Comparison of ENCODE assay signal across 14 cellular contexts in genomic region chr17:59287887-59288286, GRCh38. TPM values are rescaled to one million over a fixed set of nuclear protein-coding genes. Genes with fewer than 3 reads are reported as not detected.
DNase-seq lines count a peak whose midpoint lies in the region; ATAC-seq and TF ChIP-seq lines count a peak whose summit lies in the region.
"Had no signal": no experiment of that assay in that cellular context is flagged by ENCODE, and none has a peak within 500 bp of the region (broad histone marks: within the 10 kb centered on the region; RNA-seq: fewer than 3 reads in every experiment).

No MANE protein-coding gene starts in this region.

- H4K8ac ChIP-seq in trophoblast cell (ENCODE audit: low read depth, low read length): no peak overlapping the region

- no peak overlapping the region for H3K27ac ChIP-seq in trophoblast cell (ENCODE audit: low read depth, low read length)

- H2BK5ac ChIP-seq in trophoblast cell (ENCODE audit: low read depth, low read length, poor library complexity): no peak overlapping the region

- TF ChIP-seq CTCF in CD14-positive monocyte (IDR thresholded peaks at IDR 0.05): no peak
- no peak for TF ChIP-seq CTCF in cardiac fibroblast (IDR thresholded peaks at IDR 0.05; ENCODE audit: low read depth, low read length)

- peaks cover 0 to 3% (median 0%) of the 10 kb centered on the region in 7 donors for H3K9me3 Mint-ChIP-seq in CD14-positive monocyte
- H3K9me3 Mint-ChIP-seq: CD4-positive, alpha-beta T cell; T-helper 1 cell treated with Interleukin-12 subunit alpha and Interleukin-12 subunit beta and Interleukin-4 antibody, amounts not matched to agents 30 μg/mL and 1 μg/mL, for 36 hours had no signal

- WGBS in trophoblast cell (ENCODE audit: extremely low coverage, insufficient coverage, insufficient read length): no CpG with 5 or more reads among the region's 3 CpGs

- DNase-seq in CD14-positive monocyte (ENCODE audit: low spot score): no peak
- DNase-seq in M059J (ENCODE audit: low read depth): peak; percentile 12
- DNase-seq in cardiac fibroblast (ENCODE audit: low read depth in 2 of 2): peak; percentile 5 to 13
- peak; percentile 73 to 82 for DNase-seq in trophoblast cell
- no peak for DNase-seq in iPS-NIHi7 (ENCODE audit: extremely low spot score)
- DNase-seq: Caco-2; CD4-positive, alpha-beta T cell; NCI-H1694 treated with DMSO at 0.1 percent for 48 hours; NCI-H510A; NCI-H748 treated with DMSO at 0.1 percent for 48 hours; SHP77 had no signal

- H4K91ac ChIP-seq in trophoblast cell (ENCODE audit: low read depth, low read length): no peak overlapping the region

- H3K79me1 ChIP-seq in trophoblast cell (ENCODE audit: low read length): no peaks in the 10 kb centered on the region

- H2AFZ ChIP-seq in trophoblast cell (ENCODE audit: insufficient read depth, low read length, poor library complexity): no peak overlapping the region

- no peaks in the 10 kb centered on the region for H3K36me3 ChIP-seq in trophoblast cell (ENCODE audit: control insufficient read depth in 1 of 2, insufficient read depth in 2 of 2, low read length in 2 of 2)

- no peak overlapping the region for H3K9ac ChIP-seq in trophoblast cell (ENCODE audit: low read length)

- no peak overlapping the region for H2BK120ac ChIP-seq in trophoblast cell (ENCODE audit: insufficient read depth, low read length, poor library complexity)

- H3K27me3 Mint-ChIP-seq in CD14-positive monocyte (ENCODE audit: low read depth in 3 of 3): peaks cover 0 to 3% (median 0%) of the 10 kb centered on the region in 3 donors
- H3K27me3 Mint-ChIP-seq: CD4-positive, alpha-beta T cell had no signal

- no peak overlapping the region for H3K4me3 ChIP-seq in cardiac fibroblast (replicated peaks in 1 of 2; ENCODE audit: low read depth in 2 of 2, low read length in 2 of 2)
- H3K4me3 ChIP-seq in trophoblast cell (ENCODE audit: low read depth, low read length): no peak overlapping the region

- H3K4me1 Mint-ChIP-seq in CD14-positive monocyte: peaks cover 28% of the 10 kb centered on the region

- intact Hi-C loops in CD14-positive monocyte (cut with micrococcal nuclease): no loop called here

- no peak overlapping the region for H2AK5ac ChIP-seq in trophoblast cell (ENCODE audit: low read length)

- no peak for ATAC-seq in GM21619 (IDR thresholded peaks at IDR 0.05; ENCODE audit: unreplicated experiment)
- no peak for ATAC-seq in GM18907 (IDR thresholded peaks at IDR 0.05; ENCODE audit: unreplicated experiment)

- H3K79me2 ChIP-seq in trophoblast cell (ENCODE audit: control insufficient read depth, insufficient read depth, low read length, poor library complexity): no peaks in the 10 kb centered on the region

- no peak overlapping the region for H3K4me3 Mint-ChIP-seq in CD14-positive monocyte
- H3K4me3 Mint-ChIP-seq: CD4-positive, alpha-beta T cell; T-helper 1 cell treated with Interleukin-12 subunit alpha and Interleukin-12 subunit beta and Interleukin-4 antibody, amounts not matched to agents 30 μg/mL and 1 μg/mL, for 36 hours had no signal

- H3K4ac ChIP-seq in trophoblast cell (ENCODE audit: low read depth, low read length): no peak overlapping the region

- no peak overlapping the region for H3K4me2 ChIP-seq in trophoblast cell (ENCODE audit: low read length)

- no peaks in the 10 kb centered on the region for H3K9me3 ChIP-seq in trophoblast cell (ENCODE audit: insufficient read depth, low read depth, low read length)
- H3K9me3 ChIP-seq: Caco-2 had no signal

- no peak overlapping the region for H3K18ac ChIP-seq in trophoblast cell (ENCODE audit: low read length)

- H3K27me3 ChIP-seq in trophoblast cell (ENCODE audit: insufficient read depth, low read length): no peaks in the 10 kb centered on the region

- peaks cover 0 to 4% of the 10 kb centered on the region in 2 donors for H3K36me3 Mint-ChIP-seq in CD14-positive monocyte

- peak overlapping the region in 6 of 7 donors; percentile 82 to 98 (median 90) for H3K27ac Mint-ChIP-seq in CD14-positive monocyte
- H3K27ac Mint-ChIP-seq: CD4-positive, alpha-beta T cell; T-helper 1 cell treated with Interleukin-12 subunit alpha and Interleukin-12 subunit beta and Interleukin-4 antibody, amounts not matched to agents 30 μg/mL and 1 μg/mL, for 36 hours had no signal

- H2BK12ac ChIP-seq in trophoblast cell (ENCODE audit: low read length): no peak overlapping the region

- no peak overlapping the region for H4K12ac ChIP-seq in trophoblast cell (ENCODE audit: low read depth, low read length)

- no peak overlapping the region for H3K23ac ChIP-seq in trophoblast cell (ENCODE audit: low read length)

- no peak overlapping the region for H3K14ac ChIP-seq in trophoblast cell (ENCODE audit: low read length)

- no peaks in the 10 kb centered on the region for H3K4me1 ChIP-seq in trophoblast cell (ENCODE audit: control insufficient read depth in 1 of 2, insufficient read depth in 2 of 2, low read length in 2 of 2)

RNA-seq across cellular contexts. Expression of gene YPEL2, which starts 43.6 kb away (rescaled TPM):
- 10 to 100 TPM; 21.5 to 25.1 TPM for polyA plus RNA-seq in CD14-positive monocyte
- total RNA-seq in M059J (2014; rRNA removed; shearing (Covaris generic)): 1.7 and 2.7 TPM in 2 replicates
- polyA plus RNA-seq in trophoblast cell (2013): 17.0 and 17.3 TPM in 2 replicates

Comparison
In these comparisons a context has a peak if more than half of its experiments do, and no peak if none do; other contexts are left out.
1. DNase-seq: peak in M059J (single experiment), cardiac fibroblast (2 of 2) and trophoblast cell (2 of 2); none in CD14-positive monocyte (single experiment) and iPS-NIHi7 (single experiment).